23 cellular contexts compared by ENCODE assay signal in genomic region chr4:139860435-139861024, GRCh38.
DNase-seq lines count a peak whose midpoint lies in the region; ATAC-seq and TF ChIP-seq lines count a peak whose summit lies in the region.
"Had no signal": no experiment of that assay in that cellular context is flagged by ENCODE, and none has a peak within 500 bp of the region (broad histone marks: within the 10 kb centered on the region; RNA-seq: fewer than 3 reads in every experiment).

No MANE protein-coding gene starts in this region.

- peak; percentile 7 for DNase-seq in DMS53 (lab: John Stamatoyannopoulos, UW)
- DNase-seq in DMS53 treated with DMSO at 0.1 percent for 48 hours (lab: John Stamatoyannopoulos, UW; ENCODE audit: unreplicated experiment): no peak
- DNase-seq in stimulated activated naive CD8-positive, alpha-beta T cell treated with anti-CD3 and anti-CD28 coated beads, Interleukin-15, amount 100 ng/mL, for 72 hours: no peak
- no peak for DNase-seq in stimulated activated naive CD8-positive, alpha-beta T cell treated with anti-CD3 and anti-CD28 coated beads, Interleukin-15, Interleukin-2, amounts not matched to agents 100 U/mL and 50 U/mL, for 24 hours
- no peak for DNase-seq in nephron progenitor cell
- DNase-seq in inferior parietal cortex (ENCODE audit: extremely low spot score): no peak
- no peak for DNase-seq in activated CD4-positive, alpha-beta T cell treated with anti-CD3 and anti-CD28 coated beads, Interleukin-2, amount 10 ng/mL, durations not matched to agents 24 days and 14 days
- no peak for DNase-seq in NCI-H748 treated with DMSO at 0.1 percent for 48 hours (lab: John Stamatoyannopoulos, UW)
- DNase-seq: CD8-positive, alpha-beta T cell; DMS 273 treated with DMSO at 0.1 percent for 48 hours; DND-41; HFFc6; KBM-7; MV-4-11; NCI-H1105; NCI-H1436 treated with DMSO at 0.1 percent for 48 hours; NCI-H187 treated with DMSO at 0.1 percent for 48 hours; NCI-H2171 treated with DMSO at 0.1 percent for 48 hours; NCI-H524; NCI-H774; PC-3; SK-N-SH had no signal

- peak; percentile 14 for ATAC-seq in stimulated activated naive CD8-positive, alpha-beta T cell treated with anti-CD3 and anti-CD28 coated beads, Interleukin-15, amount 100 ng/mL, for 72 hours
- ATAC-seq in stimulated activated naive CD8-positive, alpha-beta T cell treated with anti-CD3 and anti-CD28 coated beads, Interleukin-15, Interleukin-2, amounts not matched to agents 100 U/mL and 50 U/mL, for 24 hours: no peak
- ATAC-seq: CD8-positive, alpha-beta T cell; PC-3 had no signal

- H3K27ac Mint-ChIP-seq in stimulated activated naive CD8-positive, alpha-beta T cell treated with anti-CD3 and anti-CD28 coated beads, Interleukin-15, amount 100 ng/mL, for 72 hours: no peak overlapping the region
- H3K27ac Mint-ChIP-seq in nephron progenitor cell: peak overlapping the region; percentile 85
- H3K27ac Mint-ChIP-seq in activated CD4-positive, alpha-beta T cell treated with anti-CD3 and anti-CD28 coated beads, Interleukin-2, amount 10 ng/mL, durations not matched to agents 24 days and 14 days: no peak overlapping the region
- H3K27ac Mint-ChIP-seq: B cell; CD8-positive, alpha-beta T cell; HFFc6 had no signal

- no peaks in the 10 kb centered on the region for H3K9me3 Mint-ChIP-seq in stimulated activated naive CD8-positive, alpha-beta T cell treated with anti-CD3 and anti-CD28 coated beads, Interleukin-15, amount 100 ng/mL, for 72 hours
- peaks cover 3% of the 10 kb centered on the region for H3K9me3 Mint-ChIP-seq in nephron progenitor cell
- H3K9me3 Mint-ChIP-seq in activated CD4-positive, alpha-beta T cell treated with anti-CD3 and anti-CD28 coated beads, Interleukin-2, amount 10 ng/mL, durations not matched to agents 24 days and 14 days: no peaks in the 10 kb centered on the region
- H3K9me3 Mint-ChIP-seq: CD8-positive, alpha-beta T cell; HFFc6 had no signal

- H3K4me3 Mint-ChIP-seq in stimulated activated naive CD8-positive, alpha-beta T cell treated with anti-CD3 and anti-CD28 coated beads, Interleukin-15, amount 100 ng/mL, for 72 hours: no peak overlapping the region
- no peak overlapping the region for H3K4me3 Mint-ChIP-seq in nephron progenitor cell
- no peak overlapping the region for H3K4me3 Mint-ChIP-seq in activated CD4-positive, alpha-beta T cell treated with anti-CD3 and anti-CD28 coated beads, Interleukin-2, amount 10 ng/mL, durations not matched to agents 24 days and 14 days
- H3K4me3 Mint-ChIP-seq: B cell; CD8-positive, alpha-beta T cell; HFFc6 had no signal

- H3K36me3 Mint-ChIP-seq in nephron progenitor cell (ENCODE audit: low read depth): peaks cover 35% of the 10 kb centered on the region
- H3K36me3 Mint-ChIP-seq in activated CD4-positive, alpha-beta T cell treated with anti-CD3 and anti-CD28 coated beads, Interleukin-2, amount 10 ng/mL, durations not matched to agents 24 days and 14 days (ENCODE audit: low read depth): no peaks in the 10 kb centered on the region
- H3K36me3 Mint-ChIP-seq: CD8-positive, alpha-beta T cell had no signal

- no peaks in the 10 kb centered on the region for H3K27me3 Mint-ChIP-seq in stimulated activated naive CD8-positive, alpha-beta T cell treated with anti-CD3 and anti-CD28 coated beads, Interleukin-15, amount 100 ng/mL, for 72 hours
- H3K27me3 Mint-ChIP-seq in nephron progenitor cell (ENCODE audit: low read depth, poor library complexity): peaks cover 1% of the 10 kb centered on the region
- peaks cover 28% of the 10 kb centered on the region for H3K27me3 Mint-ChIP-seq in activated CD4-positive, alpha-beta T cell treated with anti-CD3 and anti-CD28 coated beads, Interleukin-2, amount 10 ng/mL, durations not matched to agents 24 days and 14 days

- peaks cover 28% of the 10 kb centered on the region for H3K4me1 Mint-ChIP-seq in stimulated activated naive CD8-positive, alpha-beta T cell treated with anti-CD3 and anti-CD28 coated beads, Interleukin-15, amount 100 ng/mL, for 72 hours
- H3K4me1 Mint-ChIP-seq in nephron progenitor cell: peaks cover 40% of the 10 kb centered on the region
- H3K4me1 Mint-ChIP-seq in activated CD4-positive, alpha-beta T cell treated with anti-CD3 and anti-CD28 coated beads, Interleukin-2, amount 10 ng/mL, durations not matched to agents 24 days and 14 days: peaks cover 17% of the 10 kb centered on the region

- no peak for TF ChIP-seq CTCF in nephron progenitor cell (IDR thresholded peaks at IDR 0.05)

- intact Hi-C loops in activated CD4-positive, alpha-beta T cell treated with anti-CD3 and anti-CD28 coated beads, Interleukin-2, amount 10 ng/mL, durations not matched to agents 24 days and 14 days (cut with micrococcal nuclease): no loop called here
